In the genomic region with DNA sequence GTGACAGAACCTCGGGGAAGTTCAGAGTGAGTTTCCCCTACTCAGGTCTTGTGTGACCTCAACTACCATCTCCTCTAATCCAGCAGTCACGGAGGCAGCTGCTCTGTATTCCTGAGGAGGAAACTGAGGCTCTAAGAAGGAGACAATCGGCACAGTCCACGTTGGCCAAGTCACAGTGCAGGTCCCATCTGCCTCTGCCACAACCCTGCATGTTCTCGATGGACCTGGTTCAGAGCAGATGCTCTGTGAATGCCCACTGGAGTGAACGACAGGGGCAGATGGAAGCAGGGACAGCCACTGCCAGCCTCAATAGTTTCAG, we compare ENCODE assay signal across 9 cellular contexts. TPM values are rescaled to one million over a fixed set of nuclear protein-coding genes. Genes with fewer than 3 reads are reported as not detected.
DNase-seq lines count a peak whose midpoint lies in the region; ATAC-seq and TF ChIP-seq lines count a peak whose summit lies in the region.
"Had no signal": no experiment of that assay in that cellular context is flagged by ENCODE, and none has a peak within 500 bp of the region (broad histone marks: within the 10 kb centered on the region; RNA-seq: fewer than 3 reads in every experiment).

No MANE protein-coding gene starts in this region.

- H3K4me3 ChIP-seq in DOHH2 (ENCODE audit: low read length), result peak overlapping the region; percentile 82
- H3K4me3 ChIP-seq in SK-N-SH (ENCODE audit: low read depth in 2 of 2, low read length in 1 of 2), result peak overlapping the region; percentile 64 to 92; a peak in 2 of 4 replicates
- H3K4me3 ChIP-seq in fibroblast of lung (replicated peaks in 1 of 4; ENCODE audit: control extremely low read depth in 1 of 4, insufficient read depth in 1 of 4, low read depth in 3 of 4, low read length in 4 of 4), result peak overlapping the region in 1 of 4 experiments; percentile 88

- H3F3A ChIP-seq in DOHH2 (ENCODE audit: control insufficient read depth, insufficient read depth), result peaks cover 9% of the 10 kb centered on the region
- no peaks in the 10 kb centered on the region for H3F3A ChIP-seq in SK-N-SH (replicated peaks; ENCODE audit: insufficient read depth)

- no peak overlapping the region for H3K9ac ChIP-seq in SK-N-SH
- peak overlapping the region; percentile 24 for H3K9ac ChIP-seq in fibroblast of lung (ENCODE audit: insufficient read depth, low read length)

- no peak for DNase-seq in SK-N-SH
- DNase-seq in fibroblast of lung (ENCODE audit: low read depth in 2 of 2), result no peak
- DNase-seq in progenitor cell of endocrine pancreas (ENCODE audit: low spot score, unreplicated experiment), result no peak
- DNase-seq in glomerular visceral epithelial cell (ENCODE audit: extremely low spot score), result no peak
- no peak for DNase-seq in medulla oblongata (ENCODE audit: extremely low spot score)
- DNase-seq in iPS-NIHi11 (ENCODE audit: low spot score), result no peak
- DNase-seq: NCI-H1048 had no signal

- POLR2A ChIA-PET in SK-N-SH (lab: Yijun Ruan, JAX), result no interaction called here

- WGBS in SK-N-SH (ENCODE audit: low lambda C conversion rate), result 49% methylated on average over 5 of the region's 6 CpGs

- H2AFZ ChIP-seq in SK-N-SH (ENCODE audit: low read depth) (no peak overlapping the region), fibroblast of lung (ENCODE audit: low read length) (no peak overlapping the region)

- no peak for TF ChIP-seq RAD21 in SK-N-SH (IDR thresholded peaks at IDR 0.05; ENCODE audit: low read length)

- H3K9me3 Mint-ChIP-seq in progenitor cell of endocrine pancreas (ENCODE audit: low read depth), result no peaks in the 10 kb centered on the region

- H3K4me1 ChIP-seq in DOHH2 (ENCODE audit: control insufficient read depth, low read length) (peaks cover 43% of the 10 kb centered on the region), SK-N-SH (ENCODE audit: control insufficient read depth in 1 of 2, insufficient read depth in 2 of 2, low read depth in 1 of 2, low read length in 1 of 2) (peaks cover 0 to 21% of the 10 kb centered on the region in 2 experiments; a peak in 2 of 4 replicates), fibroblast of lung (ENCODE audit: control insufficient read depth, extremely low read depth, insufficient read depth, low read length) (peaks cover 14% of the 10 kb centered on the region)

- ATAC-seq in HG03175 (IDR thresholded peaks at IDR 0.05; ENCODE audit: unreplicated experiment), result no peak

- no peaks in the 10 kb centered on the region for H3K27me3 Mint-ChIP-seq in progenitor cell of endocrine pancreas

- CTCF ChIA-PET in SK-N-SH (lab: Yijun Ruan, JAX), result no interaction called here

- H4K20me1 ChIP-seq in DOHH2 (ENCODE audit: control insufficient read depth, insufficient read depth, low read depth, low read length) (no peaks in the 10 kb centered on the region), SK-N-SH (ENCODE audit: insufficient read depth) (peaks cover 14% of the 10 kb centered on the region), fibroblast of lung (ENCODE audit: control insufficient read depth, extremely low read depth, insufficient read depth, low read length) (no peaks in the 10 kb centered on the region)

- H3K9me2 ChIP-seq in DOHH2 (replicated peaks; ENCODE audit: control insufficient read depth, low read length), result no peaks in the 10 kb centered on the region
- H3K9me2 ChIP-seq in SK-N-SH, result no peaks in the 10 kb centered on the region

- TF ChIP-seq CTCF in DOHH2 (IDR thresholded peaks at IDR 0.05; ENCODE audit: low read depth, low read length, poor library complexity, severe bottlenecking) (no peak), SK-N-SH (IDR thresholded peaks at IDR 0.05) (no peak), fibroblast of lung (conservative IDR thresholded peaks at IDR 0.05 in 1 of 2, IDR thresholded peaks at IDR 0.05 in 1 of 2; ENCODE audit: low read depth in 1 of 2, low read length in 2 of 2) (no peak), progenitor cell of endocrine pancreas (IDR thresholded peaks at IDR 0.05; ENCODE audit: unreplicated experiment) (no peak)

- H3K4me2 ChIP-seq in DOHH2 (ENCODE audit: low read length) (peak overlapping the region; percentile 83), SK-N-SH (peak overlapping the region; percentile 81), fibroblast of lung (ENCODE audit: extremely low read depth, insufficient read depth, low read length) (peak overlapping the region; percentile 88)

- H3K4me1 Mint-ChIP-seq in progenitor cell of endocrine pancreas (ENCODE audit: low read depth), result peaks cover 44% of the 10 kb centered on the region

- H3K36me3 ChIP-seq in DOHH2 (ENCODE audit: control insufficient read depth, low read length) (peaks cover 12% of the 10 kb centered on the region; the same call in 1 of the 2 replicates), SK-N-SH (replicated peaks in 1 of 2; ENCODE audit: control insufficient read depth in 1 of 2, insufficient read depth in 2 of 2, low read length in 1 of 2) (peaks cover 0 to 4% of the 10 kb centered on the region in 2 experiments), fibroblast of lung (ENCODE audit: control insufficient read depth, insufficient read depth, low read length) (peaks cover 3% of the 10 kb centered on the region)

- H3K27me3 ChIP-seq in DOHH2 (ENCODE audit: control insufficient read depth, low read length) (no peaks in the 10 kb centered on the region), SK-N-SH (ENCODE audit: insufficient read depth) (no peaks in the 10 kb centered on the region), fibroblast of lung (ENCODE audit: control insufficient read depth, insufficient read depth, low read length) (no peaks in the 10 kb centered on the region)

- no peaks in the 10 kb centered on the region for H3K36me3 Mint-ChIP-seq in progenitor cell of endocrine pancreas (ENCODE audit: insufficient read depth)

- no peak for TF ChIP-seq EP300 in SK-N-SH (IDR thresholded peaks at IDR 0.05; ENCODE audit: borderline replicate concordance in 1 of 2, low read depth in 1 of 2, low read length in 1 of 2)

- H3K79me2 ChIP-seq in DOHH2 (ENCODE audit: control insufficient read depth, low read length), result peaks cover 37% of the 10 kb centered on the region
- peaks cover 41% of the 10 kb centered on the region for H3K79me2 ChIP-seq in SK-N-SH (ENCODE audit: insufficient read depth)
- H3K79me2 ChIP-seq in fibroblast of lung (ENCODE audit: control insufficient read depth, insufficient read depth, low read length), result peaks cover 39% of the 10 kb centered on the region

- H3K4me3 Mint-ChIP-seq in progenitor cell of endocrine pancreas (ENCODE audit: low read depth), result peak overlapping the region; percentile 83

- H3K27ac ChIP-seq in DOHH2 (ENCODE audit: low read depth, low read length), result no peak overlapping the region
- peak overlapping the region in 1 of 2 experiments; percentile 22; a peak in 1 of 4 replicates for H3K27ac ChIP-seq in SK-N-SH (ENCODE audit: low read depth in 2 of 2, low read length in 1 of 2)
- peak overlapping the region; percentile 88 for H3K27ac ChIP-seq in fibroblast of lung (ENCODE audit: insufficient read depth, low read length)

- H3K9me3 ChIP-seq in DOHH2 (ENCODE audit: control insufficient read depth, insufficient read depth, low read length), result no peaks in the 10 kb centered on the region
- H3K9me3 ChIP-seq in SK-N-SH, result no peaks in the 10 kb centered on the region
- no peaks in the 10 kb centered on the region for H3K9me3 ChIP-seq in fibroblast of lung (ENCODE audit: control insufficient read depth, insufficient read depth, low read depth, low read length)

- H3K27ac Mint-ChIP-seq in progenitor cell of endocrine pancreas, result peak overlapping the region; percentile 49

TF ChIP-seq in SK-N-SH, 30 proteins besides CTCF, POLR2A, EP300 and RAD21 (continues in another document):
- no peak for TF ChIP-seq GATA2 (CRISPR knock-in tag; IDR thresholded peaks at IDR 0.05)
- TF ChIP-seq PBX3 (IDR thresholded peaks at IDR 0.05), result no peak
- TF ChIP-seq SMC3 (IDR thresholded peaks at IDR 0.05; ENCODE audit: low read depth, low read length), result no peak
- no peak for TF ChIP-seq TAF1 (IDR thresholded peaks at IDR 0.05; ENCODE audit: borderline replicate concordance, low read depth, low read length)
- TF ChIP-seq, protein P1, sequence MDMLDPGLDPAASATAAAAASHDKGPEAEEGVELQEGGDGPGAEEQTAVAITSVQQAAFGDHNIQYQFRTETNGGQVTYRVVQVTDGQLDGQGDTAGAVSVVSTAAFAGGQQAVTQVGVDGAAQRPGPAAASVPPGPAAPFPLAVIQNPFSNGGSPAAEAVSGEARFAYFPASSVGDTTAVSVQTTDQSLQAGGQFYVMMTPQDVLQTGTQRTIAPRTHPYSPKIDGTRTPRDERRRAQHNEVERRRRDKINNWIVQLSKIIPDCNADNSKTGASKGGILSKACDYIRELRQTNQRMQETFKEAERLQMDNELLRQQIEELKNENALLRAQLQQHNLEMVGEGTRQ (IDR thresholded peaks at IDR 0.05; ENCODE audit: borderline replicate concordance, low read depth, low read length), result no peak
- no peak for TF ChIP-seq YY1 (IDR thresholded peaks at IDR 0.05; ENCODE audit: low read depth)
- TF ChIP-seq, protein P2, sequence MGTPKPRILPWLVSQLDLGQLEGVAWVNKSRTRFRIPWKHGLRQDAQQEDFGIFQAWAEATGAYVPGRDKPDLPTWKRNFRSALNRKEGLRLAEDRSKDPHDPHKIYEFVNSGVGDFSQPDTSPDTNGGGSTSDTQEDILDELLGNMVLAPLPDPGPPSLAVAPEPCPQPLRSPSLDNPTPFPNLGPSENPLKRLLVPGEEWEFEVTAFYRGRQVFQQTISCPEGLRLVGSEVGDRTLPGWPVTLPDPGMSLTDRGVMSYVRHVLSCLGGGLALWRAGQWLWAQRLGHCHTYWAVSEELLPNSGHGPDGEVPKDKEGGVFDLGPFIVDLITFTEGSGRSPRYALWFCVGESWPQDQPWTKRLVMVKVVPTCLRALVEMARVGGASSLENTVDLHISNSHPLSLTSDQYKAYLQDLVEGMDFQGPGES (IDR thresholded peaks at IDR 0.05; ENCODE audit: low read depth, low read length), result no peak
- TF ChIP-seq NFIC (IDR thresholded peaks at IDR 0.05; ENCODE audit: borderline replicate concordance), result no peak
- no peak for TF ChIP-seq GABPA (IDR thresholded peaks at IDR 0.05; ENCODE audit: low read depth)

RNA-seq across cellular contexts. Expression of gene ERGIC1, which starts 0.7 kb away (rescaled TPM):
- polyA plus RNA-seq in SK-N-SH (2012; rRNA removed) (101 and 111 TPM in 2 replicates), fibroblast of lung (168 and 171 TPM in 2 replicates)
- polyA plus RNA-seq in SK-N-SH (2012; cell fraction: cytosol; rRNA removed), result 69.4 and 95.6 TPM in 2 replicates
- polyA plus RNA-seq in SK-N-SH (2012; cell fraction: nucleus; rRNA removed), result 40.7 and 61.0 TPM in 2 replicates
- total RNA-seq in fibroblast of lung (70.9 and 113 TPM in 2 replicates), progenitor cell of endocrine pancreas (150 and 158 TPM in 2 replicates)
- polyA plus RNA-seq in fibroblast of lung (2012), result 173 and 195 TPM in 2 replicates
- polyA minus RNA-seq in fibroblast of lung (ENCODE audit: low replicate concordance), result 269 and 362 TPM in 2 replicates
